1 cellular context compared by ENCODE assay signal in genomic region chr14:24430143-24430681, GRCh38.
TF ChIP-seq lines count a peak whose summit lies in the region.

No MANE protein-coding gene starts in this region.

TF ChIP-seq in K562, 482 proteins besides CTCF, POLR2A, EP300 and RAD21 (continues in another document):
- no peak for TF ChIP-seq SAFB (IDR thresholded peaks at IDR 0.05; ENCODE audit: borderline replicate concordance, low read depth, low read length)
- TF ChIP-seq, protein P1, sequence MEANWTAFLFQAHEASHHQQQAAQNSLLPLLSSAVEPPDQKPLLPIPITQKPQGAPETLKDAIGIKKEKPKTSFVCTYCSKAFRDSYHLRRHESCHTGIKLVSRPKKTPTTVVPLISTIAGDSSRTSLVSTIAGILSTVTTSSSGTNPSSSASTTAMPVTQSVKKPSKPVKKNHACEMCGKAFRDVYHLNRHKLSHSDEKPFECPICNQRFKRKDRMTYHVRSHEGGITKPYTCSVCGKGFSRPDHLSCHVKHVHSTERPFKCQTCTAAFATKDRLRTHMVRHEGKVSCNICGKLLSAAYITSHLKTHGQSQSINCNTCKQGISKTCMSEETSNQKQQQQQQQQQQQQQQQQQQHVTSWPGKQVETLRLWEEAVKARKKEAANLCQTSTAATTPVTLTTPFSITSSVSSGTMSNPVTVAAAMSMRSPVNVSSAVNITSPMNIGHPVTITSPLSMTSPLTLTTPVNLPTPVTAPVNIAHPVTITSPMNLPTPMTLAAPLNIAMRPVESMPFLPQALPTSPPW (CRISPR knock-in tag; IDR thresholded peaks at IDR 0.05), result peak; percentile 16; the same call in 1 of the 2 replicates
- TF ChIP-seq HIVEP1 (CRISPR knock-in tag; IDR thresholded peaks at IDR 0.05), result no peak
- TF ChIP-seq FOXK1 (CRISPR knock-in tag; IDR thresholded peaks at IDR 0.05; ENCODE audit: borderline replicate concordance), result peak; percentile 23; the same call in 1 of the 2 replicates
- no peak for TF ChIP-seq ASH1L (IDR thresholded peaks at IDR 0.05; ENCODE audit: borderline replicate concordance, low read depth, partially characterized antibody)
- TF ChIP-seq ZNF407 (IDR thresholded peaks at IDR 0.05; ENCODE audit: low read depth), result no peak
- TF ChIP-seq C11orf30 (IDR thresholded peaks at IDR 0.05; ENCODE audit: low read depth), result no peak
- TF ChIP-seq CLOCK (CRISPR knock-in tag; IDR thresholded peaks at IDR 0.05; ENCODE audit: borderline replicate concordance), result no peak
- no peak for TF ChIP-seq ZNF263 (CRISPR knock-in tag; IDR thresholded peaks at IDR 0.05; ENCODE audit: borderline replicate concordance)
- TF ChIP-seq HDAC2 (IDR thresholded peaks at IDR 0.05), result 0 out of 2 replicates have a peak, but pooled peaks have one; percentile 27
- TF ChIP-seq ELF4 (CRISPR knock-in tag; IDR thresholded peaks at IDR 0.05), result no peak
- no peak for TF ChIP-seq STAT5B (CRISPR knock-in tag; IDR thresholded peaks at IDR 0.05)
- no peak for TF ChIP-seq MTA1 (IDR thresholded peaks at IDR 0.05; ENCODE audit: borderline replicate concordance)
- 0 out of 2 replicates have a peak, but pooled peaks have one; percentile 36 for TF ChIP-seq FOXJ2 (tag; IDR thresholded peaks at IDR 0.05)
- TF ChIP-seq NR2C2 (CRISPR knock-in tag; IDR thresholded peaks at IDR 0.05), result no peak
- TF ChIP-seq NR2C2 (tag; IDR thresholded peaks at IDR 0.05), result peak; percentile 40
- TF ChIP-seq U2AF1 (optimal IDR thresholded peaks at IDR 0.05; ENCODE audit: low read depth, low read length), result no peak
- no peak for TF ChIP-seq CHAMP1 (IDR thresholded peaks at IDR 0.05)
- no peak for TF ChIP-seq SIN3B (IDR thresholded peaks at IDR 0.05; ENCODE audit: low read depth)
- TF ChIP-seq PHF8 (IDR thresholded peaks at IDR 0.05; ENCODE audit: borderline replicate concordance, low read length), result peak; percentile 1; the same call in 1 of the 2 replicates
- no peak for TF ChIP-seq BACH1 (tag; IDR thresholded peaks at IDR 0.05)
- TF ChIP-seq, protein P2, sequence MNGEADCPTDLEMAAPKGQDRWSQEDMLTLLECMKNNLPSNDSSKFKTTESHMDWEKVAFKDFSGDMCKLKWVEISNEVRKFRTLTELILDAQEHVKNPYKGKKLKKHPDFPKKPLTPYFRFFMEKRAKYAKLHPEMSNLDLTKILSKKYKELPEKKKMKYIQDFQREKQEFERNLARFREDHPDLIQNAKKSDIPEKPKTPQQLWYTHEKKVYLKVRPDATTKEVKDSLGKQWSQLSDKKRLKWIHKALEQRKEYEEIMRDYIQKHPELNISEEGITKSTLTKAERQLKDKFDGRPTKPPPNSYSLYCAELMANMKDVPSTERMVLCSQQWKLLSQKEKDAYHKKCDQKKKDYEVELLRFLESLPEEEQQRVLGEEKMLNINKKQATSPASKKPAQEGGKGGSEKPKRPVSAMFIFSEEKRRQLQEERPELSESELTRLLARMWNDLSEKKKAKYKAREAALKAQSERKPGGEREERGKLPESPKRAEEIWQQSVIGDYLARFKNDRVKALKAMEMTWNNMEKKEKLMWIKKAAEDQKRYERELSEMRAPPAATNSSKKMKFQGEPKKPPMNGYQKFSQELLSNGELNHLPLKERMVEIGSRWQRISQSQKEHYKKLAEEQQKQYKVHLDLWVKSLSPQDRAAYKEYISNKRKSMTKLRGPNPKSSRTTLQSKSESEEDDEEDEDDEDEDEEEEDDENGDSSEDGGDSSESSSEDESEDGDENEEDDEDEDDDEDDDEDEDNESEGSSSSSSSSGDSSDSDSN (IDR thresholded peaks at IDR 0.05; ENCODE audit: borderline replicate concordance in 1 of 2, low read depth in 2 of 2, low read length in 2 of 2), result peak in 1 of 2 experiments; percentile 46; a peak in 1 of 4 replicates
- TF ChIP-seq ARID1B (IDR thresholded peaks at IDR 0.05), result no peak
- TF ChIP-seq ZNF609 (CRISPR knock-in tag; IDR thresholded peaks at IDR 0.05; ENCODE audit: borderline replicate concordance), result no peak
- TF ChIP-seq ZNF24 (IDR thresholded peaks at IDR 0.05), result no peak
- TF ChIP-seq KAT7 (CRISPR knock-in tag; IDR thresholded peaks at IDR 0.05; ENCODE audit: borderline replicate concordance), result no peak
- TF ChIP-seq KLF6 (CRISPR knock-in tag; IDR thresholded peaks at IDR 0.05; ENCODE audit: borderline replicate concordance), result no peak
- TF ChIP-seq SPI1 (IDR thresholded peaks at IDR 0.05; ENCODE audit: borderline replicate concordance, low read depth, low read length), result peak; percentile 80
- TF ChIP-seq ZNF253 (CRISPR knock-in tag; conservative IDR thresholded peaks at IDR 0.05), result no peak
- TF ChIP-seq, protein P3, sequence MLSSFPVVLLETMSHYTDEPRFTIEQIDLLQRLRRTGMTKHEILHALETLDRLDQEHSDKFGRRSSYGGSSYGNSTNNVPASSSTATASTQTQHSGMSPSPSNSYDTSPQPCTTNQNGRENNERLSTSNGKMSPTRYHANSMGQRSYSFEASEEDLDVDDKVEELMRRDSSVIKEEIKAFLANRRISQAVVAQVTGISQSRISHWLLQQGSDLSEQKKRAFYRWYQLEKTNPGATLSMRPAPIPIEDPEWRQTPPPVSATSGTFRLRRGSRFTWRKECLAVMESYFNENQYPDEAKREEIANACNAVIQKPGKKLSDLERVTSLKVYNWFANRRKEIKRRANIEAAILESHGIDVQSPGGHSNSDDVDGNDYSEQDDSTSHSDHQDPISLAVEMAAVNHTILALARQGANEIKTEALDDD (IDR thresholded peaks at IDR 0.05), result peak; percentile 73
- no peak for TF ChIP-seq ZNF551 (CRISPR knock-in tag; IDR thresholded peaks at IDR 0.05)
- no peak for TF ChIP-seq SMARCA4 (IDR thresholded peaks at IDR 0.05)
- TF ChIP-seq CEBPG (CRISPR knock-in tag; IDR thresholded peaks at IDR 0.05), result no peak
- TF ChIP-seq CEBPG (tag; conservative IDR thresholded peaks at IDR 0.05 in 1 of 2, IDR thresholded peaks at IDR 0.05 in 1 of 2), result no peak; a peak in 1 of 4 replicates
- no peak for TF ChIP-seq HDAC3 (IDR thresholded peaks at IDR 0.05; ENCODE audit: borderline replicate concordance, partially characterized antibody)
- no peak for TF ChIP-seq MXI1 (IDR thresholded peaks at IDR 0.05; ENCODE audit: low read depth, low read length)
- TF ChIP-seq NCOR1 (IDR thresholded peaks at IDR 0.05), result no peak
- no peak for TF ChIP-seq SRSF3 (IDR thresholded peaks at IDR 0.05; ENCODE audit: insufficient read depth, low read length)
- 0 out of 2 replicates have a peak, but pooled peaks have one; percentile 37 for TF ChIP-seq POLR2G (IDR thresholded peaks at IDR 0.05; ENCODE audit: low read depth, low read length)
